ENCODE assay signal across 1 cellular context in genomic region chr6:28537509-28538140, GRCh38.
TF ChIP-seq lines count a peak whose summit lies in the region.

No MANE protein-coding gene starts in this region.

TF ChIP-seq in H1, 55 proteins besides CTCF, POLR2A, EP300 and RAD21:
- TF ChIP-seq ATF3 (IDR thresholded peaks at IDR 0.05; ENCODE audit: insufficient read depth, low read depth, low read length) (no peak), ATF2 (IDR thresholded peaks at IDR 0.05; ENCODE audit: low read length) (peak; percentile 94), TAF1 (IDR thresholded peaks at IDR 0.05; ENCODE audit: low read depth, low read length) (no peak), NRF1 (IDR thresholded peaks at IDR 0.05; ENCODE audit: low read depth, low read length) (peak; percentile 8; the same call in 1 of the 2 replicates), YY1 (IDR thresholded peaks at IDR 0.05; ENCODE audit: low read depth, low read length) (no peak), GTF2F1 (IDR thresholded peaks at IDR 0.05; ENCODE audit: borderline replicate concordance, low read depth, low read length) (peak; percentile 57; the same call in 1 of the 2 replicates), KDM1A (IDR thresholded peaks at IDR 0.05; ENCODE audit: borderline replicate concordance, low read length) (0 out of 2 replicates have a peak, but pooled peaks have one; percentile 13), BACH1 (IDR thresholded peaks at IDR 0.05; ENCODE audit: low read length) (peak; percentile 60; the same call in 1 of the 2 replicates), TBP (IDR thresholded peaks at IDR 0.05; ENCODE audit: low read depth, low read length) (peak; percentile 100), RBBP5 (IDR thresholded peaks at IDR 0.05; ENCODE audit: borderline replicate concordance, low read depth, low read length) (no peak), SP1 (IDR thresholded peaks at IDR 0.05; ENCODE audit: low read depth, low read length) (no peak), TEAD4 (IDR thresholded peaks at IDR 0.05; ENCODE audit: low read depth, low read length) (peak; percentile 63; the same call in 1 of the 2 replicates), CHD2 (IDR thresholded peaks at IDR 0.05; ENCODE audit: low read length) (0 out of 2 replicates have a peak, but pooled peaks have one; percentile 30), MAFK (IDR thresholded peaks at IDR 0.05; ENCODE audit: low read depth, low read length) (peak; percentile 80; the same call in 1 of the 2 replicates), TCF12 (IDR thresholded peaks at IDR 0.05; ENCODE audit: low read depth, low read length) (0 out of 2 replicates have a peak, but pooled peaks have one; percentile 40), JUND (IDR thresholded peaks at IDR 0.05; ENCODE audit: low read length) (no peak), GABPA (IDR thresholded peaks at IDR 0.05; ENCODE audit: borderline replicate concordance, insufficient read depth, low read length) (no peak), SP4 (IDR thresholded peaks at IDR 0.05; ENCODE audit: low read length) (no peak), RXRA (IDR thresholded peaks at IDR 0.05; ENCODE audit: insufficient read depth, low read depth, low read length) (no peak), USF2 (IDR thresholded peaks at IDR 0.05; ENCODE audit: low read length) (no peak), CEBPB (IDR thresholded peaks at IDR 0.05; ENCODE audit: low read depth, low read length) (peak; percentile 97), ASH2L (IDR thresholded peaks at IDR 0.05; ENCODE audit: low read length) (peak; percentile 66), CREB1 (IDR thresholded peaks at IDR 0.05) (0 out of 2 replicates have a peak, but pooled peaks have one; percentile 10), HDAC6 (IDR thresholded peaks at IDR 0.05; ENCODE audit: low read depth, low read length) (no peak), TAF7 (optimal IDR thresholded peaks at IDR 0.05; ENCODE audit: borderline replicate concordance, low read depth, low read length) (peak; percentile 25), CBX5 (IDR thresholded peaks at IDR 0.05; ENCODE audit: low read depth, low read length) (no peak)
